1 cellular context compared by ENCODE assay signal in the genomic region with DNA sequence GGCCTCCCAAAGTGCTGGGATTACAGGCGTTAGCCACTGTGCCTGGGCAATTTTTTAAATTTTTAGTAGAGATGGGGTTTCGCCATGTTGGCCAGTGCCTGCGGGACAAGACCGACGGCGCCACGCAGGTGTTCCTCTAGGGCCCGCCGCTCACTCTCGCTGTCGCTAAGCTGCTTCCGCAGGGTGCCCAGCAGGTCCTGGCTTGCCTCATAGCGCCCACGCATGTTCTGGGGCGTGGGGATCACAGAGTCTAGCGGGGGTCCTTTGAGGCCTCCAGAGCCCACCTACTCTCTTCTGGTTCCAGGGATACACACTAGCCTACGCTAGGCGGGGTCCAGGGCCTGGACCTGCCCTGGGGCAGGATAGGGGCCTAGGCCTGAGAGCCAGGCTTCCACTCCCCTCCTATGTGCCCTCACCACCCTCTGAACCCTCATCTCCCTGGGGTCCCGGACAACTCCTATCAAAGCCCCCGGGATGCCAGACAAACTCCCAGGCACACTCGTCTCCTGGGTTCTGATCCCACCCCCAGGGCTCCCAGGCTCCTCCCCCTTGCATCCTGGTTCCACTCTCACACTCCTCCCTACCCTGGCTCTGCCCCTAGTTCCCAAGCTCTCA.
TF ChIP-seq lines count a peak whose summit lies in the region.

No MANE protein-coding gene starts in this region.

TF ChIP-seq in K562, 482 proteins besides CTCF, POLR2A, EP300 and RAD21:
- TF ChIP-seq RBFOX2 (IDR thresholded peaks at IDR 0.05; ENCODE audit: low read depth, low read length) (peak; percentile 49), STAG1 (CRISPR knock-in tag; IDR thresholded peaks at IDR 0.05; ENCODE audit: borderline replicate concordance) (0 out of 2 replicates have a peak, but pooled peaks have one; percentile 6), ZNF253 (CRISPR knock-in tag; conservative IDR thresholded peaks at IDR 0.05) (0 out of 2 replicates have a peak, but pooled peaks have one; percentile 8), CBFB (CRISPR knock-in tag; IDR thresholded peaks at IDR 0.05) (0 out of 2 replicates have a peak, but pooled peaks have one; percentile 38), KDM4B (IDR thresholded peaks at IDR 0.05; ENCODE audit: borderline replicate concordance in 2 of 2, low read depth in 1 of 2) (0 out of 4 replicates have a peak, but pooled peaks of 1 of the 2 experiments have one; percentile 29), RBM22 (IDR thresholded peaks at IDR 0.05; ENCODE audit: low read depth, low read length, poor library complexity, severe bottlenecking) (peak; percentile 76), RB1 (IDR thresholded peaks at IDR 0.05; ENCODE audit: low read depth) (peak; percentile 4; the same call in 1 of the 2 replicates), POLR2AphosphoS2 (IDR thresholded peaks at IDR 0.05; ENCODE audit: low read length) (0 out of 2 replicates have a peak, but pooled peaks have one; percentile 5), POLR2G (IDR thresholded peaks at IDR 0.05; ENCODE audit: low read depth, low read length) (peak; percentile 71), ZNF408 (CRISPR knock-in tag; IDR thresholded peaks at IDR 0.05; ENCODE audit: low read depth) (0 out of 2 replicates have a peak, but pooled peaks have one; percentile 7), POLR2AphosphoS5 (IDR thresholded peaks at IDR 0.05; ENCODE audit: control insufficient read depth, insufficient read depth, low read depth, low read length) (0 out of 2 replicates have a peak, but pooled peaks have one; percentile 15), CBX1 (IDR thresholded peaks at IDR 0.05; ENCODE audit: low read depth) (0 out of 2 replicates have a peak, but pooled peaks have one; percentile 24)
- TF ChIP-seq, protein P1, sequence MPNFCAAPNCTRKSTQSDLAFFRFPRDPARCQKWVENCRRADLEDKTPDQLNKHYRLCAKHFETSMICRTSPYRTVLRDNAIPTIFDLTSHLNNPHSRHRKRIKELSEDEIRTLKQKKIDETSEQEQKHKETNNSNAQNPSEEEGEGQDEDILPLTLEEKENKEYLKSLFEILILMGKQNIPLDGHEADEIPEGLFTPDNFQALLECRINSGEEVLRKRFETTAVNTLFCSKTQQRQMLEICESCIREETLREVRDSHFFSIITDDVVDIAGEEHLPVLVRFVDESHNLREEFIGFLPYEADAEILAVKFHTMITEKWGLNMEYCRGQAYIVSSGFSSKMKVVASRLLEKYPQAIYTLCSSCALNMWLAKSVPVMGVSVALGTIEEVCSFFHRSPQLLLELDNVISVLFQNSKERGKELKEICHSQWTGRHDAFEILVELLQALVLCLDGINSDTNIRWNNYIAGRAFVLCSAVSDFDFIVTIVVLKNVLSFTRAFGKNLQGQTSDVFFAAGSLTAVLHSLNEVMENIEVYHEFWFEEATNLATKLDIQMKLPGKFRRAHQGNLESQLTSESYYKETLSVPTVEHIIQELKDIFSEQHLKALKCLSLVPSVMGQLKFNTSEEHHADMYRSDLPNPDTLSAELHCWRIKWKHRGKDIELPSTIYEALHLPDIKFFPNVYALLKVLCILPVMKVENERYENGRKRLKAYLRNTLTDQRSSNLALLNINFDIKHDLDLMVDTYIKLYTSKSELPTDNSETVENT (CRISPR knock-in tag; IDR thresholded peaks at IDR 0.05) = peak; percentile 77
- TF ChIP-seq, protein P2, sequence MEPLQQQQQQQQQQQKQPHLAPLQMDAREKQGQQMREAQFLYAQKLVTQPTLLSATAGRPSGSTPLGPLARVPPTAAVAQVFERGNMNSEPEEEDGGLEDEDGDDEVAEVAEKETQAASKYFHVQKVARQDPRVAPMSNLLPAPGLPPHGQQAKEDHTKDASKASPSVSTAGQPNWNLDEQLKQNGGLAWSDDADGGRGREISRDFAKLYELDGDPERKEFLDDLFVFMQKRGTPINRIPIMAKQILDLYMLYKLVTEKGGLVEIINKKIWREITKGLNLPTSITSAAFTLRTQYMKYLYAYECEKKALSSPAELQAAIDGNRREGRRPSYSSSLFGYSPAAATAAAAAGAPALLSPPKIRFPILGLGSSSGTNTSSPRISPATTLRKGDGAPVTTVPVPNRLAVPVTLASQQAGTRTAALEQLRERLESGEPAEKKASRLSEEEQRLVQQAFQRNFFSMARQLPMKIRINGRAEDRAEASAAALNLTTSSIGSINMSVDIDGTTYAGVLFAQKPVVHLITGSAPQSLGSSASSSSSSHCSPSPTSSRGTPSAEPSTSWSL (CRISPR knock-in tag; IDR thresholded peaks at IDR 0.05; ENCODE audit: borderline replicate concordance) = 0 out of 2 replicates have a peak, but pooled peaks have one; percentile 7
- TF ChIP-seq, protein P3, sequence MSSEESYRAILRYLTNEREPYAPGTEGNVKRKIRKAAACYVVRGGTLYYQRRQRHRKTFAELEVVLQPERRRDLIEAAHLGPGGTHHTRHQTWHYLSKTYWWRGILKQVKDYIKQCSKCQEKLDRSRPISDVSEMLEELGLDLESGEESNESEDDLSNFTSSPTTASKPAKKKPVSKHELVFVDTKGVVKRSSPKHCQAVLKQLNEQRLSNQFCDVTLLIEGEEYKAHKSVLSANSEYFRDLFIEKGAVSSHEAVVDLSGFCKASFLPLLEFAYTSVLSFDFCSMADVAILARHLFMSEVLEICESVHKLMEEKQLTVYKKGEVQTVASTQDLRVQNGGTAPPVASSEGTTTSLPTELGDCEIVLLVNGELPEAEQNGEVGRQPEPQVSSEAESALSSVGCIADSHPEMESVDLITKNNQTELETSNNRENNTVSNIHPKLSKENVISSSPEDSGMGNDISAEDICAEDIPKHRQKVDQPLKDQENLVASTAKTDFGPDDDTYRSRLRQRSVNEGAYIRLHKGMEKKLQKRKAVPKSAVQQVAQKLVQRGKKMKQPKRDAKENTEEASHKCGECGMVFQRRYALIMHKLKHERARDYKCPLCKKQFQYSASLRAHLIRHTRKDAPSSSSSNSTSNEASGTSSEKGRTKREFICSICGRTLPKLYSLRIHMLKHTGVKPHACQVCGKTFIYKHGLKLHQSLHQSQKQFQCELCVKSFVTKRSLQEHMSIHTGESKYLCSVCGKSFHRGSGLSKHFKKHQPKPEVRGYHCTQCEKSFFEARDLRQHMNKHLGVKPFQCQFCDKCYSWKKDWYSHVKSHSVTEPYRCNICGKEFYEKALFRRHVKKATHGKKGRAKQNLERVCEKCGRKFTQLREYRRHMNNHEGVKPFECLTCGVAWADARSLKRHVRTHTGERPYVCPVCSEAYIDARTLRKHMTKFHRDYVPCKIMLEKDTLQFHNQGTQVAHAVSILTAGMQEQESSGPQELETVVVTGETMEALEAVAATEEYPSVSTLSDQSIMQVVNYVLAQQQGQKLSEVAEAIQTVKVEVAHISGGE (CRISPR knock-in tag; IDR thresholded peaks at IDR 0.05) = 0 out of 6 replicates have a peak, but pooled peaks of 1 of the 3 experiments have one; percentile 6
